Comparison of ENCODE assay signal across 23 cellular contexts in the genomic region with DNA sequence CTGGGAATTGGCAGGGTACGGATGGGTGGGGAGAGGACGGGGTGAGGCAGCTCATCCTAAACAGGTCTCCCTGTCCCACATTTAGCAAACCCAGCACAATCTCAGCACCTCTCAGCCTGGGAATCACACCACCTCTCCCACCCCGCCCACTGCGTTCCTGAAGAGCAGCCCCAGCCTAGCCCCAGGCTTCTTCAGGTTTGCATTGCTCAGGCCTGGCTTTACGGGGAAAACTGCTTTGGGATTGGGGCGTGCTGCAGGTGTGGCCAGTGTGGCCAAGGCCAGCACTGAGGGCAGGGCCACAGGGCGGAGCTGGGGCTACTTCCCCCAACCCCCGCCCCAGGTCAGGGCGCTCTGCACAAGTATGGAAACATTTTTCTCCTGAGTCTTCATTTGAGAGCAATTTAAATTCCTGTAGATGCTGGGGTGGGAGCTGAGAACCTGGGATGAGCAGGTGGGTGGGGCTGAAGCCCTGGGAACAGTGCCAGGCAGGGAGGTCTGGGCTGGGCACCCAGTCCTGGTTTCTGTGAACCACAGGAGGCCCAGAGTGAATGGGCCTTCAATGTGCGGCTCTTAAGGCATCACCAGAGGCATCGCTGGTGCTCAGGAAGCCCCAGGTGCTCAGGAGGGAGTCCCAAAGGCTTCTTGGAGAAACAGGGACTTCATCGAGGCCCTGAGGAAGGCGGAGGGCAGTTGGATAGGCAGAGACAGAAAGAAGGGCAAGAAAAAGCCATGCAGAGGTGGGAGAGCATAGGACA. TPM values are rescaled to one million over a fixed set of nuclear protein-coding genes. Genes with fewer than 3 reads are reported as not detected.
DNase-seq lines count a peak whose midpoint lies in the region; ATAC-seq and TF ChIP-seq lines count a peak whose summit lies in the region.
"Had no signal": no experiment of that assay in that cellular context is flagged by ENCODE, and none has a peak within 500 bp of the region (broad histone marks: within the 10 kb centered on the region; RNA-seq: fewer than 3 reads in every experiment).

No MANE protein-coding gene starts in this region.

- H3K27ac ChIP-seq in GM23338 (ENCODE audit: low read depth) (no peak overlapping the region), PC-9 (no peak overlapping the region), foreskin keratinocyte (peak overlapping the region; percentile 69), trophoblast cell (ENCODE audit: low read depth, low read length) (no peak overlapping the region)
- H3K27ac ChIP-seq: brain microvascular endothelial cell, C4-2B, testis had no signal

- no peaks in the 10 kb centered on the region for H3K79me1 ChIP-seq in trophoblast cell (ENCODE audit: low read length)

- no peak overlapping the region for H4K8ac ChIP-seq in trophoblast cell (ENCODE audit: low read depth, low read length)

- ATAC-seq in GM23338 (peak; percentile 32), foreskin keratinocyte (peak; percentile 27), HG03135 (IDR thresholded peaks at IDR 0.05; ENCODE audit: unreplicated experiment) (no peak)
- ATAC-seq: activated T-cell treated with anti-CD3 and anti-CD28 coated beads, Interleukin-2, amount 50 U/mL, for 4 hours; effector memory CD8-positive, alpha-beta T cell; T-helper 17 cell had no signal

- no peaks in the 10 kb centered on the region for H3K36me3 Mint-ChIP-seq in GM23338 (ENCODE audit: low read depth)
- H3K36me3 Mint-ChIP-seq: memory B cell had no signal

- H3F3A ChIP-seq in GM23338 (replicated peaks; ENCODE audit: low read depth) = no peaks in the 10 kb centered on the region
- no peaks in the 10 kb centered on the region for H3F3A ChIP-seq in PC-9 (ENCODE audit: insufficient read depth, low read depth)

- H3K4me3 ChIP-seq in GM23338 (no peak overlapping the region), PC-9 (no peak overlapping the region), trophoblast cell (ENCODE audit: low read depth, low read length) (no peak overlapping the region)
- H3K4me3 ChIP-seq: testis had no signal

- POLR2A ChIA-PET in PC-9 (lab: Charles Lee; ENCODE audit: unreplicated experiment) = no interaction called here

- no peak overlapping the region for H3K18ac ChIP-seq in trophoblast cell (ENCODE audit: low read length)

- H3K79me2 ChIP-seq in GM23338 (replicated peaks; ENCODE audit: insufficient read depth) (no peaks in the 10 kb centered on the region), PC-9 (ENCODE audit: low read depth) (no peaks in the 10 kb centered on the region), trophoblast cell (ENCODE audit: control insufficient read depth, insufficient read depth, low read length, poor library complexity) (no peaks in the 10 kb centered on the region)

- H2BK5ac ChIP-seq in trophoblast cell (ENCODE audit: low read depth, low read length, poor library complexity) = no peak overlapping the region

- no peak overlapping the region for H3K27ac Mint-ChIP-seq in GM23338
- H3K27ac Mint-ChIP-seq: activated CD4-positive, alpha-beta T cell treated with anti-CD3 and anti-CD28 coated beads, Interleukin-2, amount 10 ng/mL, durations not matched to agents 24 days and 14 days; effector memory CD8-positive, alpha-beta T cell; memory B cell; T-helper 17 cell had no signal

- H3K9me3 Mint-ChIP-seq in GM23338 = no peaks in the 10 kb centered on the region
- H3K9me3 Mint-ChIP-seq: activated CD4-positive, alpha-beta T cell treated with anti-CD3 and anti-CD28 coated beads, Interleukin-2, amount 10 ng/mL, durations not matched to agents 24 days and 14 days; activated T-cell treated with anti-CD3 and anti-CD28 coated beads, Interleukin-2, amount 50 U/mL, for 4 hours; effector memory CD8-positive, alpha-beta T cell; memory B cell had no signal

- no TSS peak for BruUV-seq in PC-9 (replicated peaks; lab: Mats Ljungman, UMichigan)

- no peak overlapping the region for H3K4me2 ChIP-seq in GM23338
- H3K4me2 ChIP-seq in PC-9 = peak overlapping the region; percentile 13; the same call in 1 of the 2 replicates
- H3K4me2 ChIP-seq in trophoblast cell (ENCODE audit: low read length) = no peak overlapping the region

- no peak overlapping the region for H3K4me3 Mint-ChIP-seq in GM23338
- H3K4me3 Mint-ChIP-seq: activated CD4-positive, alpha-beta T cell treated with anti-CD3 and anti-CD28 coated beads, Interleukin-2, amount 10 ng/mL, durations not matched to agents 24 days and 14 days; activated T-cell treated with anti-CD3 and anti-CD28 coated beads, Interleukin-2, amount 50 U/mL, for 4 hours; effector memory CD8-positive, alpha-beta T cell; memory B cell; T-helper 17 cell had no signal

- H2AK5ac ChIP-seq in trophoblast cell (ENCODE audit: low read length) = no peak overlapping the region

- H3K4ac ChIP-seq in trophoblast cell (ENCODE audit: low read depth, low read length) = no peak overlapping the region

- no peak overlapping the region for H3K9ac ChIP-seq in trophoblast cell (ENCODE audit: low read length)

- TF ChIP-seq CTCF in GM23338 (conservative IDR thresholded peaks at IDR 0.05; ENCODE audit: low read depth in 2 of 2) (no peak), PC-9 (conservative IDR thresholded peaks at IDR 0.05) (no peak), foreskin keratinocyte (conservative IDR thresholded peaks at IDR 0.05) (no peak)

- CTCF ChIA-PET in PC-9 (lab: Charles Lee) = interaction anchor here (0.5 to 0.6 kb wide), 2 partner anchors 15 to 764 kb away, joined by 3 to 8 read pairs; no protein-coding TSS in a partner anchor

- H3K36me3 ChIP-seq in GM23338 (ENCODE audit: insufficient read depth) (no peaks in the 10 kb centered on the region), PC-9 (ENCODE audit: low read depth) (no peaks in the 10 kb centered on the region), trophoblast cell (ENCODE audit: control insufficient read depth in 1 of 2, insufficient read depth in 2 of 2, low read length in 2 of 2) (no peaks in the 10 kb centered on the region)
- H3K36me3 ChIP-seq: brain microvascular endothelial cell had no signal

- no peak overlapping the region for H2BK120ac ChIP-seq in trophoblast cell (ENCODE audit: insufficient read depth, low read length, poor library complexity)

- WGBS in trophoblast cell (ENCODE audit: extremely low coverage, insufficient coverage, insufficient read length) = no CpG with 5 or more reads among the region's 13 CpGs

- intact Hi-C loops in PC-9 (cut with micrococcal nuclease; ENCODE audit: unreplicated experiment) = no loop called here

- H3K27me3 ChIP-seq in GM23338 (ENCODE audit: insufficient read depth) (no peaks in the 10 kb centered on the region), PC-9 (ENCODE audit: insufficient read depth, low read depth) (no peaks in the 10 kb centered on the region), foreskin keratinocyte (no peaks in the 10 kb centered on the region), trophoblast cell (ENCODE audit: insufficient read depth, low read length) (no peaks in the 10 kb centered on the region)
- H3K27me3 ChIP-seq: testis had no signal

- H2AFZ ChIP-seq in GM23338 (peak overlapping the region; percentile 72; the same call in 1 of the 2 replicates), PC-9 (no peak overlapping the region), trophoblast cell (ENCODE audit: insufficient read depth, low read length, poor library complexity) (no peak overlapping the region)

- no peak overlapping the region for H2BK12ac ChIP-seq in trophoblast cell (ENCODE audit: low read length)

- DNase-seq in GM23338 (ENCODE audit: low spot score) (peak; percentile 13), PC-9 (peak; percentile 32 to 65), foreskin keratinocyte (peak in 1 of 2 donors; percentile 48), trophoblast cell (peak; percentile 77 to 80), NCI-H2081 (lab: John Stamatoyannopoulos, UW) (no peak), CD1c-positive myeloid dendritic cell (ENCODE audit: extremely low spot score) (no peak)
- DNase-seq: activated CD4-positive, alpha-beta T cell treated with anti-CD3 and anti-CD28 coated beads, Interleukin-2, amount 10 ng/mL, durations not matched to agents 24 days and 14 days; activated T-cell treated with anti-CD3 and anti-CD28 coated beads, Interleukin-2, amount 50 U/mL, for 4 hours; brain microvascular endothelial cell; DMS 273 treated with DMSO at 0.1 percent for 48 hours; effector memory CD8-positive, alpha-beta T cell; KBM-7; NCI-H146; NCI-H69; nucleus accumbens; stimulated activated CD4-positive, alpha-beta T cell treated with anti-CD3 and anti-CD28 coated beads, Interleukin-4, amount 100 ng/mL, for 4 hours; stimulated activated naive CD4-positive, alpha-beta T cell; T-helper 17 cell; testis had no signal

- H3K4me1 ChIP-seq in GM23338 (ENCODE audit: insufficient read depth) (peaks cover 3% of the 10 kb centered on the region), PC-9 (replicated peaks; ENCODE audit: insufficient read depth) (peaks cover 13% of the 10 kb centered on the region; the same call in 1 of the 2 replicates), foreskin keratinocyte (peaks cover 19% of the 10 kb centered on the region), trophoblast cell (ENCODE audit: control insufficient read depth in 1 of 2, insufficient read depth in 2 of 2, low read length in 2 of 2) (peaks cover under 1 to 5% of the 10 kb centered on the region in 2 experiments)
- H3K4me1 ChIP-seq: testis had no signal

- no peak overlapping the region for H3K23ac ChIP-seq in trophoblast cell (ENCODE audit: low read length)

- H3K4me1 Mint-ChIP-seq in GM23338 = peaks cover 22% of the 10 kb centered on the region
- H3K4me1 Mint-ChIP-seq: activated CD4-positive, alpha-beta T cell treated with anti-CD3 and anti-CD28 coated beads, Interleukin-2, amount 10 ng/mL, durations not matched to agents 24 days and 14 days; memory B cell had no signal

- H4K20me1 ChIP-seq in GM23338 (replicated peaks; ENCODE audit: insufficient read depth) = no peaks in the 10 kb centered on the region
- H4K20me1 ChIP-seq in PC-9 (ENCODE audit: insufficient read depth) = peaks cover 2% of the 10 kb centered on the region; the same call in 1 of the 2 replicates

- H3K9me3 ChIP-seq in PC-9 (ENCODE audit: insufficient read depth, low read depth) (no peaks in the 10 kb centered on the region), trophoblast cell (ENCODE audit: insufficient read depth, low read depth, low read length) (no peaks in the 10 kb centered on the region)
- H3K9me3 ChIP-seq: testis had no signal

- H3K27me3 Mint-ChIP-seq in GM23338 (ENCODE audit: insufficient read depth, low read depth, poor library complexity) = peaks cover 17% of the 10 kb centered on the region

- H4K12ac ChIP-seq in trophoblast cell (ENCODE audit: low read depth, low read length) = no peak overlapping the region

- H3K9me2 ChIP-seq in GM23338 (ENCODE audit: insufficient read depth) = no peaks in the 10 kb centered on the region
- H3K9me2 ChIP-seq in PC-9 (ENCODE audit: insufficient read depth) = no peaks in the 10 kb centered on the region

- H3K14ac ChIP-seq in trophoblast cell (ENCODE audit: low read length) = no peak overlapping the region

- peak overlapping the region; percentile 4 for H4K91ac ChIP-seq in trophoblast cell (ENCODE audit: low read depth, low read length)

RNA-seq across cellular contexts. Expression of gene TNNT2, which starts 24.1 kb away (rescaled TPM):
- total RNA-seq in GM23338 (2014; rRNA removed; shearing (Covaris generic)) = 4.5 and 7.5 TPM in 2 replicates
- 19.1 and 25.3 TPM in 2 replicates for polyA plus RNA-seq in GM23338 (2016; fragmentation: Nextera tagmentation; extraction: Ambion mirVana)
- 4.8 and 6.4 TPM in 2 replicates for total RNA-seq in PC-9 (2021)
- 0.11 and 0.17 TPM in 2 replicates for total RNA-seq in foreskin keratinocyte
- polyA plus RNA-seq in foreskin keratinocyte = 0.20 TPM in 1 of 2 replicates, not detected in the other
- polyA plus RNA-seq in trophoblast cell (2013) = 32.3 and 32.7 TPM in 2 replicates
- total RNA-seq: activated CD4-positive, alpha-beta T cell treated with anti-CD3 and anti-CD28 coated beads, Interleukin-2, amount 10 ng/mL, durations not matched to agents 24 days and 14 days; activated T-cell treated with anti-CD3 and anti-CD28 coated beads, Interleukin-2, amount 50 U/mL, for 4 hours; fibroblast of lung; T-helper 17 cell had no signal

RNA-seq across cellular contexts. Expression of gene LAD1, which starts 45.8 kb away (rescaled TPM):
- 17.6 and 22.3 TPM in 2 replicates for total RNA-seq in GM23338 (2014; rRNA removed; shearing (Covaris generic))
- polyA plus RNA-seq in GM23338 (2016; fragmentation: Nextera tagmentation; extraction: Ambion mirVana) (18.0 and 18.9 TPM in 2 replicates), foreskin keratinocyte (251 and 256 TPM in 2 replicates)
- total RNA-seq in PC-9 (2021) (54.7 and 61.6 TPM in 2 replicates), foreskin keratinocyte (233 and 240 TPM in 2 replicates)
- polyA plus RNA-seq in trophoblast cell (2013) = 28.6 and 30.4 TPM in 2 replicates
- total RNA-seq: activated CD4-positive, alpha-beta T cell treated with anti-CD3 and anti-CD28 coated beads, Interleukin-2, amount 10 ng/mL, durations not matched to agents 24 days and 14 days; fibroblast of lung; T-helper 17 cell had no signal
- polyA plus RNA-seq: fibroblast of lung had no signal

Comparison
In these comparisons a context has a peak if more than half of its experiments do, and no peak if none do; other contexts are left out.
1. DNase-seq: peak in GM23338 (single experiment), PC-9 (2 of 2) and trophoblast cell (2 of 2); none in NCI-H2081 (0 of 2) and CD1c-positive myeloid dendritic cell (single experiment).